In genomic region chr12:76226956-76227355, GRCh38 we compare ENCODE assay signal across 18 cellular contexts.
A peak's percentile ranks its signal among the peaks of the same experiment; 100 is the strongest.
DNase-seq lines count a peak whose midpoint lies in the region; FAIRE-seq and TF ChIP-seq lines count a peak whose summit lies in the region.
"Had no signal": no experiment of that assay in that cellular context is flagged by ENCODE, and none has a peak within 500 bp of the region (broad histone marks: within the 10 kb centered on the region; RNA-seq: fewer than 3 reads in every experiment).

No MANE protein-coding gene starts in this region.

- H3K27me3 ChIP-seq in breast epithelium (no peaks in the 10 kb centered on the region), bronchial epithelial cell (ENCODE audit: control insufficient read depth, insufficient read depth, low read length) (no peaks in the 10 kb centered on the region), keratinocyte (ENCODE audit: control insufficient read depth, extremely low read depth, insufficient read depth, low read length) (no peaks in the 10 kb centered on the region), left ventricle myocardium inferior (ENCODE audit: low read depth) (no peaks in the 10 kb centered on the region)
- no peaks in the 10 kb centered on the region for H3K27me3 ChIP-seq in effector memory CD4-positive, alpha-beta T cell (replicated peaks; ENCODE audit: control insufficient read depth, insufficient read depth, low read length, poor library complexity, severe bottlenecking)
- H3K27me3 ChIP-seq: BE2C had no signal

- dilution Hi-C loops in keratinocyte (cut with MboI; ENCODE audit: extremely low pct_ligation_motif_present, low sequenced_read_pairs), result no loop called here

- BruUV-seq in MCF 10A (replicated peaks; lab: Mats Ljungman, UMichigan), result no TSS peak

- H3K27ac Mint-ChIP-seq in MCF 10A (ENCODE audit: low read depth, unreplicated experiment), result no peak overlapping the region
- H3K27ac Mint-ChIP-seq: CD4-positive, CD25-positive, alpha-beta regulatory T cell; H9 had no signal

- no peak overlapping the region for H3K27ac ChIP-seq in breast epithelium
- no peak overlapping the region for H3K27ac ChIP-seq in keratinocyte (ENCODE audit: control insufficient read depth, insufficient read depth, low read length)
- H3K27ac ChIP-seq in left ventricle myocardium inferior (replicated peaks), result no peak overlapping the region
- H3K27ac ChIP-seq in effector memory CD4-positive, alpha-beta T cell (ENCODE audit: insufficient read depth, low read length, poor library complexity, severe bottlenecking), result no peak overlapping the region

- CTCF ChIA-PET in MCF 10A (lab: Yijun Ruan, JAX), result interaction anchor here (0.7 to 1.3 kb wide), 2 partner anchors 8 to 60 kb away, joined by 3 to 4 read pairs; no protein-coding TSS in a partner anchor

- H3K36me3 Mint-ChIP-seq in MCF 10A (ENCODE audit: insufficient read depth, unreplicated experiment), result no peaks in the 10 kb centered on the region
- H3K36me3 Mint-ChIP-seq: CD4-positive, CD25-positive, alpha-beta regulatory T cell had no signal

- POLR2A ChIA-PET in MCF 10A (lab: Yijun Ruan, JAX), result interaction anchor here (1.0 to 1.4 kb wide), 2 partner anchors 33 to 40 kb away, joined by 4 to 5 read pairs; no protein-coding TSS in a partner anchor

- no peak overlapping the region for H3K9ac ChIP-seq in keratinocyte (ENCODE audit: control insufficient read depth, extremely low read depth, insufficient read depth, low read length)

- no peak overlapping the region for H3K4me3 ChIP-seq in breast epithelium
- H3K4me3 ChIP-seq in bronchial epithelial cell (ENCODE audit: low read depth, low read length), result no peak overlapping the region
- no peak overlapping the region for H3K4me3 ChIP-seq in keratinocyte (ENCODE audit: control insufficient read depth in 2 of 3, extremely low read depth in 1 of 3, insufficient read depth in 2 of 3, low read depth in 1 of 3, low read length in 3 of 3)
- no peak overlapping the region for H3K4me3 ChIP-seq in left ventricle myocardium inferior
- H3K4me3 ChIP-seq in effector memory CD4-positive, alpha-beta T cell (ENCODE audit: insufficient read depth, low read depth, low read length, poor library complexity, severe bottlenecking), result no peak overlapping the region

- peak; percentile 31 for DNase-seq in MCF 10A (ENCODE audit: unreplicated experiment)
- no peak for DNase-seq in breast epithelium (ENCODE audit: low spot score in 2 of 2)
- DNase-seq in bronchial epithelial cell (ENCODE audit: low read depth), result peak; percentile 75
- peak; percentile 9 for DNase-seq in keratinocyte (ENCODE audit: low read depth, low spot score)
- no peak for DNase-seq in left ventricle myocardium inferior
- no peak for DNase-seq in stimulated activated CD4-positive, alpha-beta T cell treated with anti-CD3 and anti-CD28 coated beads, Interleukin-4, amount 100 ng/mL, for 4 hours
- no peak for DNase-seq in effector memory CD4-positive, alpha-beta T cell
- DNase-seq: ACHN; BE2C; C1 segment of cervical spinal cord; Caco-2; CD4-positive, CD25-positive, alpha-beta regulatory T cell; H9 had no signal

- FAIRE-seq in bronchial epithelial cell (lab: Jason Lieb, UNC), result no peak
- no peak for FAIRE-seq in keratinocyte (lab: Jason Lieb, UNC)
- FAIRE-seq: D721Med, G401.6, GM12891, GM19239, H1 had no signal

- no peak overlapping the region for H2AFZ ChIP-seq in keratinocyte (ENCODE audit: control insufficient read depth, low read length)

- no peak overlapping the region for H3K4me3 Mint-ChIP-seq in MCF 10A (ENCODE audit: unreplicated experiment)
- H3K4me3 Mint-ChIP-seq: CD4-positive, CD25-positive, alpha-beta regulatory T cell; H9 had no signal

- H3K9me3 ChIP-seq in breast epithelium (no peaks in the 10 kb centered on the region), keratinocyte (ENCODE audit: control insufficient read depth, low read depth, low read length) (no peaks in the 10 kb centered on the region), left ventricle myocardium inferior (replicated peaks) (no peaks in the 10 kb centered on the region)
- H3K9me3 ChIP-seq in effector memory CD4-positive, alpha-beta T cell (ENCODE audit: control insufficient read depth, low read length), result no peaks in the 10 kb centered on the region
- H3K9me3 ChIP-seq: BE2C, Caco-2 had no signal

- peaks cover 7% of the 10 kb centered on the region for H3K9me3 Mint-ChIP-seq in MCF 10A (ENCODE audit: unreplicated experiment)
- H3K9me3 Mint-ChIP-seq: H9 had no signal

- H3K4me1 ChIP-seq in breast epithelium (no peaks in the 10 kb centered on the region), keratinocyte (ENCODE audit: control insufficient read depth, extremely low read depth, insufficient read depth, low read length) (peaks cover 2% of the 10 kb centered on the region), left ventricle myocardium inferior (no peaks in the 10 kb centered on the region)
- no peaks in the 10 kb centered on the region for H3K4me1 ChIP-seq in effector memory CD4-positive, alpha-beta T cell (ENCODE audit: control insufficient read depth, insufficient read depth, low read length, poor library complexity, severe bottlenecking)
- H3K4me1 ChIP-seq: BE2C, Caco-2 had no signal

- no peaks in the 10 kb centered on the region for H3K9me1 ChIP-seq in keratinocyte (ENCODE audit: control insufficient read depth, extremely low read depth, insufficient read depth, low read length)

- H3K4me2 ChIP-seq in keratinocyte (ENCODE audit: control insufficient read depth, extremely low read depth, insufficient read depth, low read depth, low read length), result peak overlapping the region; percentile 16

- intact Hi-C loops in MCF 10A (cut with micrococcal nuclease), result no loop called here
- intact Hi-C loops in breast epithelium (cut with DNase I; ENCODE audit: low total_unique reads), result no loop called here
- intact Hi-C loops in left ventricle myocardium inferior (cut with micrococcal nuclease), result no loop called here

- peaks cover 11% of the 10 kb centered on the region for H3K4me1 Mint-ChIP-seq in MCF 10A (ENCODE audit: insufficient read depth, unreplicated experiment)
- H3K4me1 Mint-ChIP-seq: CD4-positive, CD25-positive, alpha-beta regulatory T cell; H9 had no signal

- no peaks in the 10 kb centered on the region for H3K79me2 ChIP-seq in keratinocyte (ENCODE audit: control insufficient read depth, insufficient read depth, low read length)

- no peak for TF ChIP-seq POLR2A in breast epithelium (IDR thresholded peaks at IDR 0.05)

- no peak for TF ChIP-seq CTCF in MCF 10A (IDR thresholded peaks at IDR 0.05; ENCODE audit: unreplicated experiment)
- TF ChIP-seq CTCF in breast epithelium (IDR thresholded peaks at IDR 0.05), result no peak
- no peak for TF ChIP-seq CTCF in bronchial epithelial cell (IDR thresholded peaks at IDR 0.05; ENCODE audit: insufficient read depth, low read length, severe bottlenecking)
- no peak for TF ChIP-seq CTCF in keratinocyte (optimal IDR thresholded peaks at IDR 0.05 in 1 of 3, IDR thresholded peaks at IDR 0.05 in 1 of 3, conservative IDR thresholded peaks at IDR 0.05 in 1 of 3; ENCODE audit: extremely low read depth in 1 of 3, insufficient read depth in 2 of 3, low read length in 3 of 3)
- TF ChIP-seq CTCF in left ventricle myocardium inferior (IDR thresholded peaks at IDR 0.05; ENCODE audit: borderline replicate concordance), result no peak

- H4K20me1 ChIP-seq in keratinocyte (ENCODE audit: control insufficient read depth, extremely low read depth, insufficient read depth, low read length), result no peaks in the 10 kb centered on the region

- no peaks in the 10 kb centered on the region for H3K36me3 ChIP-seq in breast epithelium
- no peaks in the 10 kb centered on the region for H3K36me3 ChIP-seq in bronchial epithelial cell (ENCODE audit: control insufficient read depth, insufficient read depth, low read length)
- no peaks in the 10 kb centered on the region for H3K36me3 ChIP-seq in keratinocyte (ENCODE audit: control insufficient read depth in 2 of 2, extremely low read depth in 1 of 2, insufficient read depth in 2 of 2, low read length in 2 of 2)
- H3K36me3 ChIP-seq in left ventricle myocardium inferior, result no peaks in the 10 kb centered on the region
- no peaks in the 10 kb centered on the region for H3K36me3 ChIP-seq in effector memory CD4-positive, alpha-beta T cell (ENCODE audit: control insufficient read depth, insufficient read depth, low read length)
- H3K36me3 ChIP-seq: BE2C had no signal

- no peaks in the 10 kb centered on the region for H3K27me3 Mint-ChIP-seq in MCF 10A (ENCODE audit: insufficient read depth, unreplicated experiment)

Comparison
In these comparisons a context has a peak if more than half of its experiments do, and no peak if none do; other contexts are left out.
1. DNase-seq: peak in MCF 10A (single experiment), bronchial epithelial cell (single experiment) and keratinocyte (single experiment); none in breast epithelium (0 of 2), left ventricle myocardium inferior (single experiment), stimulated activated CD4-positive, alpha-beta T cell treated with anti-CD3 and anti-CD28 coated beads, Interleukin-4, amount 100 ng/mL, for 4 hours (0 of 2) and effector memory CD4-positive, alpha-beta T cell (0 of 3).